17 cellular contexts compared by ENCODE assay signal in genomic region chr14:58708004-58708403, GRCh38.
DNase-seq lines count a peak whose midpoint lies in the region; TF ChIP-seq lines count a peak whose summit lies in the region.
"Had no signal": no experiment of that assay in that cellular context is flagged by ENCODE, and none has a peak within 500 bp of the region (broad histone marks: within the 10 kb centered on the region; RNA-seq: fewer than 3 reads in every experiment).

No MANE protein-coding gene starts in this region.

- no peak overlapping the region for H3K27ac Mint-ChIP-seq in CD4-positive, alpha-beta memory T cell
- no peak overlapping the region for H3K27ac Mint-ChIP-seq in Caco-2 (ENCODE audit: unreplicated experiment)
- H3K27ac Mint-ChIP-seq: B cell; CD4-positive, CD25-positive, alpha-beta regulatory T cell had no signal

- peaks cover 2 to 4% of the 10 kb centered on the region in 2 donors for H3K27me3 Mint-ChIP-seq in CD4-positive, alpha-beta memory T cell
- peaks cover 11% of the 10 kb centered on the region for H3K27me3 Mint-ChIP-seq in Caco-2 (ENCODE audit: insufficient read depth, unreplicated experiment)
- H3K27me3 Mint-ChIP-seq: CD4-positive, CD25-positive, alpha-beta regulatory T cell had no signal

- H3K4me1 ChIP-seq in mesenchymal stem cell (ENCODE audit: control insufficient read depth, insufficient read depth, low read depth, low read length) (peaks cover 3% of the 10 kb centered on the region), Caco-2 (no peaks in the 10 kb centered on the region)
- H3K4me1 ChIP-seq in CD4-positive, alpha-beta memory T cell (ENCODE audit: insufficient read depth, low read length) = no peaks in the 10 kb centered on the region

- no peak overlapping the region for H4K8ac ChIP-seq in mesenchymal stem cell (ENCODE audit: low read length)

- CTCF ChIA-PET in CD4-positive, alpha-beta memory T cell (lab: Charles Lee; ENCODE audit: partially characterized antibody) = no interaction called here
- CTCF ChIA-PET in Caco-2 (lab: Charles Lee) = no interaction called here

- no peaks in the 10 kb centered on the region for H3K4me1 Mint-ChIP-seq in CD4-positive, alpha-beta memory T cell
- no peaks in the 10 kb centered on the region for H3K4me1 Mint-ChIP-seq in Caco-2 (ENCODE audit: low read depth, unreplicated experiment)
- H3K4me1 Mint-ChIP-seq: B cell; CD4-positive, CD25-positive, alpha-beta regulatory T cell had no signal

- no peak overlapping the region for H3K4me3 ChIP-seq in mesenchymal stem cell (ENCODE audit: insufficient read depth in 1 of 2, low read depth in 1 of 2, low read length in 2 of 2)
- no peak overlapping the region for H3K4me3 ChIP-seq in CD4-positive, alpha-beta memory T cell (ENCODE audit: low read length in 2 of 2)
- no peak overlapping the region for H3K4me3 ChIP-seq in Caco-2 (ENCODE audit: low read depth, low read length)
- H3K4me3 ChIP-seq: GM23248, HAP-1, K562 had no signal

- peaks cover 0 to 11% of the 10 kb centered on the region in 2 experiments for H3K27me3 ChIP-seq in mesenchymal stem cell (ENCODE audit: control insufficient read depth in 1 of 2, insufficient read depth in 1 of 2, low read length in 2 of 2)
- H3K27me3 ChIP-seq in CD4-positive, alpha-beta memory T cell (ENCODE audit: insufficient read depth, low read length) = no peaks in the 10 kb centered on the region
- H3K27me3 ChIP-seq in Caco-2 (replicated peaks; ENCODE audit: control insufficient read depth, insufficient read depth, low read length) = no peaks in the 10 kb centered on the region; the same call in 1 of the 2 replicates

- no peak overlapping the region for H2BK15ac ChIP-seq in mesenchymal stem cell (ENCODE audit: low read depth, poor library complexity, severe bottlenecking)

- H3K9ac ChIP-seq in mesenchymal stem cell (ENCODE audit: low read length) = no peak overlapping the region
- H3K9ac ChIP-seq: GM23248 had no signal

- no peak overlapping the region for H4K91ac ChIP-seq in mesenchymal stem cell (ENCODE audit: low read length)

- H3K9me3 ChIP-seq in mesenchymal stem cell (ENCODE audit: control insufficient read depth, low read length) (no peaks in the 10 kb centered on the region), Caco-2 (no peaks in the 10 kb centered on the region)
- H3K9me3 ChIP-seq in CD4-positive, alpha-beta memory T cell (ENCODE audit: control insufficient read depth in 1 of 2, low read length in 2 of 2) = no peaks in the 10 kb centered on the region
- H3K9me3 ChIP-seq: HAP-1 had no signal

- H3K4me3 Mint-ChIP-seq in CD4-positive, alpha-beta memory T cell = no peak overlapping the region
- H3K4me3 Mint-ChIP-seq in Caco-2 (ENCODE audit: unreplicated experiment) = no peak overlapping the region
- H3K4me3 Mint-ChIP-seq: B cell; CD4-positive, CD25-positive, alpha-beta regulatory T cell had no signal

- H3K36me3 ChIP-seq in mesenchymal stem cell (ENCODE audit: control insufficient read depth in 1 of 2, insufficient read depth in 2 of 2, low read depth in 1 of 2, low read length in 2 of 2) (no peaks in the 10 kb centered on the region), Caco-2 (ENCODE audit: control insufficient read depth, insufficient read depth, low read length) (no peaks in the 10 kb centered on the region)
- H3K36me3 ChIP-seq in CD4-positive, alpha-beta memory T cell (ENCODE audit: insufficient read depth, low read length) = no peaks in the 10 kb centered on the region
- H3K36me3 ChIP-seq: HAP-1 had no signal

- 90% methylated on average over 1 of the region's 1 CpG for WGBS in mesenchymal stem cell

- H3K36me3 Mint-ChIP-seq in CD4-positive, alpha-beta memory T cell = no peaks in the 10 kb centered on the region
- no peaks in the 10 kb centered on the region for H3K36me3 Mint-ChIP-seq in Caco-2 (ENCODE audit: insufficient read depth, unreplicated experiment)
- H3K36me3 Mint-ChIP-seq: CD4-positive, CD25-positive, alpha-beta regulatory T cell had no signal

- no peak overlapping the region for H2BK12ac ChIP-seq in mesenchymal stem cell (ENCODE audit: low read length in 2 of 2)

- no peak overlapping the region for H3K18ac ChIP-seq in mesenchymal stem cell (ENCODE audit: low read depth in 1 of 2, low read length in 2 of 2)

- H3K4ac ChIP-seq in mesenchymal stem cell (ENCODE audit: low read depth in 1 of 2, low read length in 2 of 2) = no peak overlapping the region

- H3K27ac ChIP-seq in mesenchymal stem cell (ENCODE audit: low read length, poor library complexity, severe bottlenecking) = no peak overlapping the region
- no peak overlapping the region for H3K27ac ChIP-seq in CD4-positive, alpha-beta memory T cell (ENCODE audit: low read depth, low read length)
- H3K27ac ChIP-seq: GM23248, HL-60 had no signal

- no peak for TF ChIP-seq CTCF in Caco-2 (IDR thresholded peaks at IDR 0.05; ENCODE audit: insufficient read depth in 1 of 2, low read depth in 1 of 2, low read length in 1 of 2, severe bottlenecking in 1 of 2, unreplicated experiment in 1 of 2)

- no TSS peak for BruUV-seq in Caco-2 (replicated peaks; lab: Mats Ljungman, UMichigan)

- peaks cover 0 to 2% (median 0%) of the 10 kb centered on the region in 8 donors for H3K9me3 Mint-ChIP-seq in CD4-positive, alpha-beta memory T cell
- no peaks in the 10 kb centered on the region for H3K9me3 Mint-ChIP-seq in Caco-2 (ENCODE audit: unreplicated experiment)
- H3K9me3 Mint-ChIP-seq: CD4-positive, CD25-positive, alpha-beta regulatory T cell had no signal

- no peak overlapping the region for H3K14ac ChIP-seq in mesenchymal stem cell (ENCODE audit: low read length in 2 of 2)

- no peak overlapping the region for H2AK5ac ChIP-seq in mesenchymal stem cell (ENCODE audit: low read length, severe bottlenecking)

- DNase-seq in EH (ENCODE audit: low read depth) = peak; percentile 62
- peak; percentile 13 for DNase-seq in M059J (ENCODE audit: low read depth)
- peak; percentile 20 to 44 for DNase-seq in NCI-H524 (lab: John Stamatoyannopoulos, UW)
- peak; percentile 6 for DNase-seq in mesenchymal stem cell
- no peak for DNase-seq in OCI-M1 (lab: John Stamatoyannopoulos, UW)
- no peak for DNase-seq in CD4-positive, alpha-beta memory T cell
- DNase-seq in Caco-2 = no peak
- DNase-seq: C1 segment of cervical spinal cord; CD4-positive, CD25-positive, alpha-beta regulatory T cell; DMS153; DMS79 treated with DMSO at 0.1 percent for 48 hours; EL; GM23248 had no signal

- no peak overlapping the region for H2BK5ac ChIP-seq in mesenchymal stem cell (ENCODE audit: low read depth, low read length, poor library complexity, severe bottlenecking)

- intact Hi-C loops in CD4-positive, alpha-beta memory T cell (cut with micrococcal nuclease) = no loop called here
- intact Hi-C loops in Caco-2 (cut with micrococcal nuclease; ENCODE audit: unreplicated experiment) = no loop called here

- H3K4me2 ChIP-seq in mesenchymal stem cell (ENCODE audit: low read length, poor library complexity, severe bottlenecking) = no peak overlapping the region

- no peak overlapping the region for H3K23ac ChIP-seq in mesenchymal stem cell (ENCODE audit: low read length in 2 of 2)

- H3K79me1 ChIP-seq in mesenchymal stem cell (replicated peaks; ENCODE audit: low read length, poor library complexity, severe bottlenecking) = no peaks in the 10 kb centered on the region

- H2BK120ac ChIP-seq in mesenchymal stem cell (ENCODE audit: low read depth, low read length) = no peak overlapping the region

- POLR2A ChIA-PET in CD4-positive, alpha-beta memory T cell (lab: Charles Lee; ENCODE audit: partially characterized antibody) = no interaction called here
- POLR2A ChIA-PET in Caco-2 (lab: Charles Lee) = no interaction called here

- no peak overlapping the region for H2AFZ ChIP-seq in mesenchymal stem cell (ENCODE audit: low read depth, low read length)
- H2AFZ ChIP-seq: GM23248 had no signal

Comparison
In these comparisons a context has a peak if more than half of its experiments do, and no peak if none do; other contexts are left out.
1. DNase-seq: peak in EH (single experiment), M059J (single experiment), NCI-H524 (2 of 2) and mesenchymal stem cell (single experiment); none in OCI-M1 (single experiment), CD4-positive, alpha-beta memory T cell (0 of 5) and Caco-2 (0 of 2).